8 cellular contexts compared by ENCODE assay signal in genomic region chr10:63466168-63466935, GRCh38. TPM values are rescaled to one million over a fixed set of nuclear protein-coding genes. Genes with fewer than 3 reads are reported as not detected.
DNase-seq lines count a peak whose midpoint lies in the region; ATAC-seq and TF ChIP-seq lines count a peak whose summit lies in the region.

No MANE protein-coding gene starts in this region.

- no peak for TF ChIP-seq CTCF in Panc1 (IDR thresholded peaks at IDR 0.05)

- H3K4me1 ChIP-seq in Panc1 (ENCODE audit: control insufficient read depth, insufficient read depth, low read length), result peaks cover 37% of the 10 kb centered on the region

- intact Hi-C loops in Panc1 (cut with micrococcal nuclease; ENCODE audit: unreplicated experiment) (loop anchor here (1.0 to 10.0 kb wide), 5 partner anchors 56 to 249 kb away; partner anchors contain the start of gene REEP3), left ventricle myocardium superior (cut with micrococcal nuclease) (no loop called here), posterior cingulate gyrus (cut with DNase I) (loop anchor here (2.0 kb wide), 1 partner anchor 164 kb away; no protein-coding TSS in a partner anchor)

- H3K9me3 ChIP-seq in Panc1 (ENCODE audit: control insufficient read depth, insufficient read depth, low read depth, low read length), result no peaks in the 10 kb centered on the region

- in situ Hi-C loops in Panc1 (cut with HindIII; ENCODE audit: low pct_unique_long_range_greater_than_20kb, low sequenced_read_pairs), result no loop called here

- H3K27me3 ChIP-seq in Panc1 (ENCODE audit: control insufficient read depth, insufficient read depth, low read length), result no peaks in the 10 kb centered on the region

- ATAC-seq in GM19438 (IDR thresholded peaks at IDR 0.05; ENCODE audit: low read depth, unreplicated experiment) (peak; percentile 17), HG03520 (IDR thresholded peaks at IDR 0.05; ENCODE audit: unreplicated experiment) (peak; percentile 26), Panc1 (peak; percentile 73), left ventricle myocardium superior (peak; percentile 64)

- DNase-seq in COR-L47 (lab: John Stamatoyannopoulos, UW), result peak; percentile 68
- peak; percentile 51 for DNase-seq in Panc1 (ENCODE audit: low read depth, low spot score)
- peak in 40 of 56 donors; percentile 16 to 77 (median 50) for DNase-seq in amygdala (lab: John Stamatoyannopoulos, UW)
- peak; percentile 72 for DNase-seq in left ventricle myocardium superior
- peak in 8 of 10 donors; percentile 40 to 91 (median 45) for DNase-seq in posterior cingulate gyrus
- no peak for DNase-seq in dedifferentiated amniotic fluid mesenchymal stem cell (ENCODE audit: extremely low spot score)

- POLR2A ChIA-PET in Panc1 (lab: Charles Lee), result interaction anchor here (0.5 to 0.6 kb wide), 2 partner anchors 145 to 162 kb away, joined by 3 to 4 read pairs; no protein-coding TSS in a partner anchor

- H3K27ac ChIP-seq in Panc1 (ENCODE audit: low read length), result peak overlapping the region; percentile 98

- TSS peak; percentile 94 for BruUV-seq in Panc1 (replicated peaks; lab: Mats Ljungman, UMichigan)

- CTCF ChIA-PET in Panc1 (lab: Charles Lee), result interaction anchor here (0.7 kb wide), 1 partner anchor 256 kb away, joined by 5 read pairs; no protein-coding TSS in a partner anchor

- no peaks in the 10 kb centered on the region for H3K36me3 ChIP-seq in Panc1 (ENCODE audit: control insufficient read depth, insufficient read depth, low read length)

- peak overlapping the region; percentile 78 to 81 for H3K4me3 ChIP-seq in Panc1 (ENCODE audit: low read depth in 2 of 2, low read length in 2 of 2)

RNA-seq across cellular contexts. Expression of gene JMJD1C, which starts 0.6 kb away (rescaled TPM):
- total RNA-seq in Panc1 (2021; ENCODE audit: unreplicated experiment) (88.3 TPM), left ventricle myocardium superior (32.7 TPM)
- 28.9 TPM for polyA plus RNA-seq in Panc1 (2012; ENCODE audit: insufficient read length)

RNA-seq across cellular contexts. Expression of gene REEP3, which starts 54.8 kb away (rescaled TPM):
- 135 TPM for total RNA-seq in Panc1 (2021; ENCODE audit: unreplicated experiment)
- 42.3 TPM for polyA plus RNA-seq in Panc1 (2012; ENCODE audit: insufficient read length)
- total RNA-seq in left ventricle myocardium superior, result 17.4 TPM

Comparison
In these comparisons a context has a peak if more than half of its experiments do, and no peak if none do; other contexts are left out.
1. ATAC-seq: peak in every context shown above with its lines; median percentile 73 in Panc1; 64 in left ventricle myocardium superior; 26 in HG03520; 17 in GM19438.